Comparison of ENCODE assay signal across 8 cellular contexts in the genomic region with DNA sequence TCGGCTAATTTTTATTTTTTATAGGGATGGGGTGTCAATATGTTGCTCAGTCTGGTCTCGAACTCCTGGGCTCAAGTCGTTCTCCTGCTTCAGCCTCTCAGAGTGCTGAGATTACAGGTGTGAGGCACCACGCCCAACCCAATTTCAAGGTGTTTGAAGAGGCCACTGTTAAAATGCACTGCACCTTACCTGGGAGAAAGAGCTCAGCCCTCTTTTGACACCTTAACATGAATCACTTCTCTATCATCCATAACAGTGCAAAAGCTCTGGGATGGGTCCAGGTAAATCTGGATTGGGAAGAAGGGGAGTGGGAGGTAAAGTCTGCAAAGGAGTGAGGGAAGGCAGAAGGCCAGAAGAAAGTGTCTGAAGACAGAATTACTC. TPM values are rescaled to one million over a fixed set of nuclear protein-coding genes. Genes with fewer than 3 reads are reported as not detected.
DNase-seq lines count a peak whose midpoint lies in the region; ATAC-seq lines count a peak whose summit lies in the region.

No MANE protein-coding gene starts in this region.

- H3K9me3 ChIP-seq in thymus (ENCODE audit: control insufficient read depth) = no peaks in the 10 kb centered on the region

- H3K4me1 Mint-ChIP-seq in activated CD8-positive, alpha-beta memory T cell treated with anti-CD3 and anti-CD28 coated beads, Interleukin-2, amount 10 ng/mL, durations not matched to agents 7 days and 5 days = peaks cover 48% of the 10 kb centered on the region
- peaks cover 29% of the 10 kb centered on the region for H3K4me1 Mint-ChIP-seq in activated naive CD8-positive, alpha-beta T cell treated with anti-CD3 and anti-CD28 coated beads, Interleukin-2, amount 10 ng/mL, durations not matched to agents 7 days and 5 days

- no peaks in the 10 kb centered on the region for H3K9me3 Mint-ChIP-seq in activated CD8-positive, alpha-beta memory T cell treated with anti-CD3 and anti-CD28 coated beads, Interleukin-2, amount 10 ng/mL, durations not matched to agents 7 days and 5 days (ENCODE audit: low read depth)
- H3K9me3 Mint-ChIP-seq in activated naive CD8-positive, alpha-beta T cell treated with anti-CD3 and anti-CD28 coated beads, Interleukin-2, amount 10 ng/mL, durations not matched to agents 7 days and 5 days = no peaks in the 10 kb centered on the region

- H3K4me3 ChIP-seq in thymus (ENCODE audit: low read length) = peak overlapping the region; percentile 98

- POLR2A ChIA-PET in activated naive CD8-positive, alpha-beta T cell treated with anti-CD3 and anti-CD28 coated beads, Interleukin-2, amount 10 ng/mL, durations not matched to agents 7 days and 5 days (lab: Charles Lee) = interaction anchor here (0.7 to 3.4 kb wide), 5 partner anchors 11 to 69 kb away, joined by 3 to 17 read pairs (median 9); partner anchors contain the start of genes ZNF398, ZNF425 and ZNF783

- peaks cover 31% of the 10 kb centered on the region for H3K36me3 Mint-ChIP-seq in activated CD8-positive, alpha-beta memory T cell treated with anti-CD3 and anti-CD28 coated beads, Interleukin-2, amount 10 ng/mL, durations not matched to agents 7 days and 5 days
- peaks cover 10% of the 10 kb centered on the region for H3K36me3 Mint-ChIP-seq in activated naive CD8-positive, alpha-beta T cell treated with anti-CD3 and anti-CD28 coated beads, Interleukin-2, amount 10 ng/mL, durations not matched to agents 7 days and 5 days

- peak overlapping the region; percentile 69 for H3K27ac Mint-ChIP-seq in activated CD8-positive, alpha-beta memory T cell treated with anti-CD3 and anti-CD28 coated beads, Interleukin-2, amount 10 ng/mL, durations not matched to agents 7 days and 5 days
- H3K27ac Mint-ChIP-seq in activated naive CD8-positive, alpha-beta T cell treated with anti-CD3 and anti-CD28 coated beads, Interleukin-2, amount 10 ng/mL, durations not matched to agents 7 days and 5 days = peak overlapping the region; percentile 34

- H3K27ac ChIP-seq in layer of hippocampus (ENCODE audit: low read depth, low read length) (peak overlapping the region; percentile 94), thymus (ENCODE audit: low read depth) (no peak overlapping the region)

- H3K4me1 ChIP-seq in thymus (ENCODE audit: control insufficient read depth, insufficient read depth, low read length) = peaks cover 9% of the 10 kb centered on the region

- ATAC-seq in activated CD8-positive, alpha-beta memory T cell treated with anti-CD3 and anti-CD28 coated beads, Interleukin-2, amount 10 ng/mL, durations not matched to agents 7 days and 5 days = no peak
- ATAC-seq in activated naive CD8-positive, alpha-beta T cell treated with anti-CD3 and anti-CD28 coated beads, Interleukin-2, amount 10 ng/mL, durations not matched to agents 7 days and 5 days (ENCODE audit: low read depth) = no peak
- no peak for ATAC-seq in GM21737 (IDR thresholded peaks at IDR 0.05; ENCODE audit: unreplicated experiment)

- WGBS in thymus = 92% methylated on average over 4 of the region's 4 CpGs

- H3K27me3 Mint-ChIP-seq in activated CD8-positive, alpha-beta memory T cell treated with anti-CD3 and anti-CD28 coated beads, Interleukin-2, amount 10 ng/mL, durations not matched to agents 7 days and 5 days = peaks cover 2% of the 10 kb centered on the region
- peaks cover 13% of the 10 kb centered on the region for H3K27me3 Mint-ChIP-seq in activated naive CD8-positive, alpha-beta T cell treated with anti-CD3 and anti-CD28 coated beads, Interleukin-2, amount 10 ng/mL, durations not matched to agents 7 days and 5 days

- CTCF ChIA-PET in activated CD8-positive, alpha-beta memory T cell treated with anti-CD3 and anti-CD28 coated beads, Interleukin-2, amount 10 ng/mL, durations not matched to agents 7 days and 5 days (lab: Charles Lee) = interaction anchor here (0.6 to 3.3 kb wide), 23 partner anchors 9 to 429 kb away, joined by 3 to 21 read pairs (median 6); partner anchors contain the start of genes ZNF398, ZNF425 and ZNF783

- no peak for DNase-seq in activated CD8-positive, alpha-beta memory T cell treated with anti-CD3 and anti-CD28 coated beads, Interleukin-2, amount 10 ng/mL, durations not matched to agents 7 days and 5 days
- DNase-seq in activated CD8-positive, alpha-beta memory T cell treated with anti-CD3 and anti-CD28 coated beads, Interleukin-2, amount 50 U/mL, for 4 hours = no peak
- DNase-seq in activated naive CD8-positive, alpha-beta T cell treated with anti-CD3 and anti-CD28 coated beads, Interleukin-2, amount 10 ng/mL, durations not matched to agents 7 days and 5 days = no peak
- DNase-seq in AG20443 (ENCODE audit: low spot score) (no peak), putamen (ENCODE audit: low spot score) (no peak)

- no peaks in the 10 kb centered on the region for H3K27me3 ChIP-seq in layer of hippocampus (ENCODE audit: control insufficient read depth, insufficient read depth, low read length)
- H3K27me3 ChIP-seq in thymus (ENCODE audit: control insufficient read depth, insufficient read depth) = no peaks in the 10 kb centered on the region

- peak overlapping the region; percentile 79 for H3K4me3 Mint-ChIP-seq in activated CD8-positive, alpha-beta memory T cell treated with anti-CD3 and anti-CD28 coated beads, Interleukin-2, amount 10 ng/mL, durations not matched to agents 7 days and 5 days
- peak overlapping the region; percentile 85 for H3K4me3 Mint-ChIP-seq in activated naive CD8-positive, alpha-beta T cell treated with anti-CD3 and anti-CD28 coated beads, Interleukin-2, amount 10 ng/mL, durations not matched to agents 7 days and 5 days

- H3K36me3 ChIP-seq in thymus (ENCODE audit: control insufficient read depth, insufficient read depth) = peaks cover 15% of the 10 kb centered on the region

RNA-seq across cellular contexts. Expression of gene ZNF282, which starts 0.6 kb away (rescaled TPM):
- 10 to 100 TPM; 42.0 to 49.7 TPM for total RNA-seq in activated CD8-positive, alpha-beta memory T cell treated with anti-CD3 and anti-CD28 coated beads, Interleukin-2, amount 10 ng/mL, durations not matched to agents 7 days and 5 days
- total RNA-seq in activated naive CD8-positive, alpha-beta T cell treated with anti-CD3 and anti-CD28 coated beads, Interleukin-2, amount 10 ng/mL, durations not matched to agents 7 days and 5 days = 10 to 100 TPM; 24.7 to 26.2 TPM
- 13.0 TPM for polyA plus RNA-seq in thymus

RNA-seq across cellular contexts. Expression of gene ZNF212, which starts 44.7 kb away (rescaled TPM):
- 10 to 100 TPM; 12.8 to 14.2 TPM for total RNA-seq in activated CD8-positive, alpha-beta memory T cell treated with anti-CD3 and anti-CD28 coated beads, Interleukin-2, amount 10 ng/mL, durations not matched to agents 7 days and 5 days
- total RNA-seq in activated naive CD8-positive, alpha-beta T cell treated with anti-CD3 and anti-CD28 coated beads, Interleukin-2, amount 10 ng/mL, durations not matched to agents 7 days and 5 days = 10 to 100 TPM; 14.6 to 15.5 TPM
- polyA plus RNA-seq in thymus = 16.7 TPM

RNA-seq across cellular contexts. Expression of gene ZNF398, which starts 47.5 kb away (rescaled TPM):
- 10 to 100 TPM; 12.1 to 13.2 TPM for total RNA-seq in activated CD8-positive, alpha-beta memory T cell treated with anti-CD3 and anti-CD28 coated beads, Interleukin-2, amount 10 ng/mL, durations not matched to agents 7 days and 5 days
- 10 to 100 TPM; 15.0 to 15.6 TPM for total RNA-seq in activated naive CD8-positive, alpha-beta T cell treated with anti-CD3 and anti-CD28 coated beads, Interleukin-2, amount 10 ng/mL, durations not matched to agents 7 days and 5 days
- 4.5 TPM for polyA plus RNA-seq in thymus
